In genomic region chr18:59787998-59788875, GRCh38 we compare ENCODE assay signal across 1 cellular context.
TF ChIP-seq lines count a peak whose summit lies in the region.

No MANE protein-coding gene starts in this region.

TF ChIP-seq in HEK293, 187 proteins besides CTCF, POLR2A, EP300 and RAD21 (continued from another document):
- TF ChIP-seq ZNF19 (tag by site-specific recombination; IDR thresholded peaks at IDR 0.05; ENCODE audit: low read depth) (no peak), ZNF596 (tag by site-specific recombination; IDR thresholded peaks at IDR 0.05) (no peak), ZNF664 (tag by site-specific recombination; IDR thresholded peaks at IDR 0.05) (no peak), ZNF157 (tag by site-specific recombination; IDR thresholded peaks at IDR 0.05) (no peak), KLF9 (tag by site-specific recombination; IDR thresholded peaks at IDR 0.05; ENCODE audit: low read depth) (no peak), ZFP69B (tag by site-specific recombination; IDR thresholded peaks at IDR 0.05) (no peak), ZBTB48 (tag by site-specific recombination; IDR thresholded peaks at IDR 0.05) (peak; percentile 63; the same call in 1 of the 2 replicates), ZNF16 (tag by site-specific recombination; IDR thresholded peaks at IDR 0.05; ENCODE audit: low read depth) (no peak), ZNF792 (tag by site-specific recombination; IDR thresholded peaks at IDR 0.05) (no peak), SP7 (tag by site-specific recombination; IDR thresholded peaks at IDR 0.05) (0 out of 2 replicates have a peak, but pooled peaks have one; percentile 30), ZNF548 (tag by site-specific recombination; IDR thresholded peaks at IDR 0.05) (no peak), ZFP37 (tag by site-specific recombination; IDR thresholded peaks at IDR 0.05) (peak; percentile 54; the same call in 1 of the 2 replicates), ZNF391 (tag by site-specific recombination; IDR thresholded peaks at IDR 0.05; ENCODE audit: borderline replicate concordance, low read depth) (no peak), REST (tag by site-specific recombination; IDR thresholded peaks at IDR 0.05) (no peak), AEBP2 (tag by site-specific recombination; IDR thresholded peaks at IDR 0.05; ENCODE audit: borderline replicate concordance) (no peak), PRDM1 (tag by site-specific recombination; IDR thresholded peaks at IDR 0.05) (0 out of 2 replicates have a peak, but pooled peaks have one; percentile 14), ZNF394 (tag by site-specific recombination; IDR thresholded peaks at IDR 0.05; ENCODE audit: borderline replicate concordance) (peak; percentile 66; the same call in 1 of the 2 replicates), ZNF426 (tag by site-specific recombination; IDR thresholded peaks at IDR 0.05) (no peak), ZNF704 (tag by site-specific recombination; IDR thresholded peaks at IDR 0.05) (no peak), WT1 (tag by site-specific recombination; IDR thresholded peaks at IDR 0.05) (peak; percentile 76), ZNF791 (tag by site-specific recombination; IDR thresholded peaks at IDR 0.05) (no peak), TCF7L2 (IDR thresholded peaks at IDR 0.05; ENCODE audit: borderline replicate concordance, low read depth, low read length) (peak; percentile 61; the same call in 1 of the 2 replicates), ZNF335 (tag by site-specific recombination; conservative IDR thresholded peaks at IDR 0.05) (peak; percentile 90), BCL6B (tag by site-specific recombination; IDR thresholded peaks at IDR 0.05) (no peak), ZNF701 (tag by site-specific recombination; IDR thresholded peaks at IDR 0.05) (no peak), ZNF518A (tag by site-specific recombination; conservative IDR thresholded peaks at IDR 0.05; ENCODE audit: low read depth) (no peak), ZNF24 (tag by site-specific recombination; IDR thresholded peaks at IDR 0.05) (no peak), ZNF112 (tag by site-specific recombination; IDR thresholded peaks at IDR 0.05) (no peak), ZNF423 (tag by site-specific recombination; IDR thresholded peaks at IDR 0.05) (no peak), MZF1 (tag by site-specific recombination; IDR thresholded peaks at IDR 0.05; ENCODE audit: borderline replicate concordance) (peak; percentile 86), ZSCAN18 (tag by site-specific recombination; IDR thresholded peaks at IDR 0.05) (no peak), ZNF366 (tag by site-specific recombination; conservative IDR thresholded peaks at IDR 0.05) (peak; percentile 84), ZNF132 (tag by site-specific recombination; IDR thresholded peaks at IDR 0.05; ENCODE audit: borderline replicate concordance) (no peak), PRDM10 (tag by site-specific recombination; IDR thresholded peaks at IDR 0.05) (0 out of 2 replicates have a peak, but pooled peaks have one; percentile 9), ZNF280C (tag by site-specific recombination; IDR thresholded peaks at IDR 0.05) (no peak), HOXC10 (CRISPR knock-in tag; IDR thresholded peaks at IDR 0.05) (no peak), ZNF629 (tag by site-specific recombination; IDR thresholded peaks at IDR 0.05) (peak; percentile 68; the same call in 1 of the 2 replicates), ZBTB17 (tag by site-specific recombination; IDR thresholded peaks at IDR 0.05) (peak; percentile 71), SP3 (tag by site-specific recombination; IDR thresholded peaks at IDR 0.05) (no peak)
TF ChIP-seq in HEK293: peak in this region for 20.
